ENCODE assay signal across 1 cellular context in genomic region chr17:44110011-44110686, GRCh38.
TF ChIP-seq lines count a peak whose summit lies in the region.

No MANE protein-coding gene starts in this region.

TF ChIP-seq in A549, 52 proteins besides CTCF, POLR2A, EP300 and RAD21 (continued from another document):
- no peak for TF ChIP-seq ELK1 (IDR thresholded peaks at IDR 0.05; ENCODE audit: low read depth, low read length)
- no peak for TF ChIP-seq CHD4 (IDR thresholded peaks at IDR 0.05; ENCODE audit: borderline replicate concordance)
